8 cellular contexts compared by ENCODE assay signal in genomic region chr10:87861034-87861433, GRCh38. TPM values are rescaled to one million over a fixed set of nuclear protein-coding genes. Genes with fewer than 3 reads are reported as not detected.
A peak's percentile ranks its signal among the peaks of the same experiment; 100 is the strongest.
DNase-seq lines count a peak whose midpoint lies in the region; ATAC-seq and TF ChIP-seq lines count a peak whose summit lies in the region.

No MANE protein-coding gene starts in this region.

- no peak for TF ChIP-seq POLR2A in adrenal gland (IDR thresholded peaks at IDR 0.05)

- H3K27ac Mint-ChIP-seq in memory B cell: peak overlapping the region; percentile 93

- H3K36me3 Mint-ChIP-seq in memory B cell: peaks cover 2% of the 10 kb centered on the region

- ATAC-seq in left cardiac atrium (no peak), memory B cell (ENCODE audit: low read depth) (no peak), HG03571 (IDR thresholded peaks at IDR 0.05; ENCODE audit: unreplicated experiment) (no peak)

- TF ChIP-seq CTCF in left ventricle myocardium inferior (IDR thresholded peaks at IDR 0.05; ENCODE audit: borderline replicate concordance): no peak
- no peak for TF ChIP-seq CTCF in adrenal gland (IDR thresholded peaks at IDR 0.05)

- no peaks in the 10 kb centered on the region for H3K9me3 Mint-ChIP-seq in memory B cell

- no peaks in the 10 kb centered on the region for H3K36me3 ChIP-seq in left ventricle myocardium inferior
- no peaks in the 10 kb centered on the region for H3K36me3 ChIP-seq in adrenal gland (replicated peaks in 1 of 2)

- H3K4me1 Mint-ChIP-seq in memory B cell: peaks cover 24% of the 10 kb centered on the region

- peak overlapping the region; percentile 93 for H3K4me3 Mint-ChIP-seq in memory B cell

- intact Hi-C loops in left ventricle myocardium inferior (cut with micrococcal nuclease): loop anchor here (10.0 kb wide), 3 partner anchors 94 to 394 kb away; no protein-coding TSS in a partner anchor
- intact Hi-C loops in left cardiac atrium (cut with DNase I): loop anchor here in 1 of 2 donors (5.0 kb wide), 3 partner anchors 236 to 526 kb away; no protein-coding TSS in a partner anchor
- intact Hi-C loops in adrenal gland (cut with DNase I): loop anchor here (5.0 to 10.0 kb wide), 3 partner anchors 254 to 526 kb away; no protein-coding TSS in a partner anchor

- H3K4me1 ChIP-seq in left ventricle myocardium inferior (peaks cover 52% of the 10 kb centered on the region), adrenal gland (replicated peaks in 1 of 2) (peaks cover 0 to 15% of the 10 kb centered on the region in 2 donors)

- 43 to 51% (median 47%) methylated on average over 4 of the region's 4 CpGs for WGBS in adrenal gland, 4 donors

- no peak for DNase-seq in left ventricle myocardium inferior
- DNase-seq in left cardiac atrium: no peak
- no peak for DNase-seq in adrenal gland
- no peak for DNase-seq in memory B cell (ENCODE audit: low spot score in 2 of 2)
- DNase-seq in central memory CD4-positive, alpha-beta T cell: no peak
- no peak for DNase-seq in D341Med (ENCODE audit: low spot score)
- DNase-seq in ureter (ENCODE audit: low spot score): no peak

- H3K27me3 ChIP-seq in left ventricle myocardium inferior (ENCODE audit: low read depth): no peaks in the 10 kb centered on the region
- no peaks in the 10 kb centered on the region for H3K27me3 ChIP-seq in adrenal gland

- H3K27ac ChIP-seq in left ventricle myocardium inferior (replicated peaks) (peak overlapping the region; percentile 100), adrenal gland (peak overlapping the region; percentile 75 to 97 (median 94))

- H3K27me3 Mint-ChIP-seq in memory B cell: no peaks in the 10 kb centered on the region

- no peaks in the 10 kb centered on the region for H3K9me3 ChIP-seq in left ventricle myocardium inferior (replicated peaks)
- H3K9me3 ChIP-seq in adrenal gland (replicated peaks in 1 of 3): no peaks in the 10 kb centered on the region

- H3K4me3 ChIP-seq in left ventricle myocardium inferior (peak overlapping the region; percentile 86), adrenal gland (peak overlapping the region in 2 of 4 donors; percentile 67 to 90)

RNA-seq across cellular contexts. Expression of gene KLLN, which starts 2.3 kb away (rescaled TPM):
- total RNA-seq in left ventricle myocardium inferior: 0.19 TPM
- under 1 TPM; 0.56 to 0.58 TPM for total RNA-seq in left cardiac atrium
- total RNA-seq in adrenal gland: 1 to 10 TPM in 5 of 8 donors, under 1 TPM in 3; 0.42 to 1.5 (median 1.1) TPM
- under 1 TPM; 0.24 to 0.84 (median 0.48) TPM for polyA plus RNA-seq in adrenal gland
- total RNA-seq in ureter: 2.1 TPM

RNA-seq across cellular contexts. Expression of gene PTEN, which starts 2.4 kb away (rescaled TPM):
- total RNA-seq in left ventricle myocardium inferior (49.9 TPM), left cardiac atrium (10 to 100 TPM; 76.7 to 79.7 TPM), adrenal gland (100 to 1,000 TPM in 2 of 8 donors, 10 to 100 TPM in 6; 72.2 to 179 (median 93.2) TPM), ureter (159 TPM)
- polyA plus RNA-seq in adrenal gland: 10 to 100 TPM; 35.7 to 87.1 (median 37.9) TPM

RNA-seq across cellular contexts. Expression of gene ATAD1, which starts 43.0 kb away (rescaled TPM):
- total RNA-seq in left ventricle myocardium inferior (93.2 TPM), left cardiac atrium (100 to 1,000 TPM in 1 of 2 donors, 10 to 100 TPM in 1; 84.9 to 150 TPM), adrenal gland (100 to 1,000 TPM in 1 of 8 donors, 10 to 100 TPM in 7; 30.0 to 119 (median 50.4) TPM), ureter (69.8 TPM)
- 10 to 100 TPM in 1 of 3 donors, 1 to 10 TPM in 2; 8.5 to 54.4 (median 9.0) TPM for polyA plus RNA-seq in adrenal gland
